1 cellular context compared by ENCODE assay signal in the genomic region with DNA sequence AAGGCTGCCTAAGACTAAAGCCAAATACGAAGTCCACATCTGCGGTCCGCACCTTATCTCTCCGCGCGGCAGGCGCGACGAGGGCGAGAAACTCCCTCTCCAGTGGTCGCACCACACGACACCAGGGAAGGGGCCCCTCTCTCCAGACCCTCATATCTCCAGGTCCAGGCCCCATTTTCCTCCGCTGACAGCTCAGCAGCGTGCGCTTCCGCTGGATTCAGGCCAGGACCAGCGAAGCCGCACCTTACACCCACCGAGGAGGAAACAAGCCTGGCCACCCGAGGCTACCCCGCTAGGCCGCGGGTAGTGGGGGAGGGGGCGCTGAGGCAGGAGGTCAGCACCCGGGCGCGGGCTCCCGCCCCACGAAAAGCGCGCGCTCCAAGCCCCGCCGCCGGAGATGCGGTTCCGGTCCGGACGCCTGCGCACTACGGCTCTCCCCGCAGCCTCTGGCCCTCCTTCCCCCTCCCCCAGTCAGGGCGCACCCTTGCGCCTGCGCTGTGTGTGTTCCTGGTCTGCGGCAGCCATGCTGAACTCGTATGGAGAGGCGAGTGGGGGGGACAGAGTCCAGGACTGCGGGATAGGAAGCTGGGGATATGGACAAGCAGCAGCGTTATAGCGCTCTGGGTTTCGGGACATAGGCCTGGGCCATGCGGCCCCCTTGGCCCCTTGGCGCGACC.
TF ChIP-seq lines count a peak whose summit lies in the region.

A gene (plus strand): TSS at position 502 of the 677 bp plus-strand sequence. CDS start 4,305 bp downstream, outside the sequence.

TF ChIP-seq in K562, 482 proteins besides CTCF, POLR2A, EP300 and RAD21 (continued from another document and continues in another):
- no peak for TF ChIP-seq DNMT1 (IDR thresholded peaks at IDR 0.05)
- no peak for TF ChIP-seq HMG20A (CRISPR knock-in tag; conservative IDR thresholded peaks at IDR 0.05)
- no peak for TF ChIP-seq GABPA (tag; conservative IDR thresholded peaks at IDR 0.05; ENCODE audit: low read depth)
- TF ChIP-seq, protein P1, sequence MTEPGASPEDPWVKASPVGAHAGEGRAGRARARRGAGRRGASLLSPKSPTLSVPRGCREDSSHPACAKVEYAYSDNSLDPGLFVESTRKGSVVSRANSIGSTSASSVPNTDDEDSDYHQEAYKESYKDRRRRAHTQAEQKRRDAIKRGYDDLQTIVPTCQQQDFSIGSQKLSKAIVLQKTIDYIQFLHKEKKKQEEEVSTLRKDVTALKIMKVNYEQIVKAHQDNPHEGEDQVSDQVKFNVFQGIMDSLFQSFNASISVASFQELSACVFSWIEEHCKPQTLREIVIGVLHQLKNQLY (CRISPR knock-in tag; conservative IDR thresholded peaks at IDR 0.05): no peak; a peak in 1 of 4 replicates
- peak; percentile 79; the same call in 1 of the 2 replicates for TF ChIP-seq NR4A1 (CRISPR knock-in tag; IDR thresholded peaks at IDR 0.05)
- TF ChIP-seq NR4A1 (tag; IDR thresholded peaks at IDR 0.05): peak; percentile 72
- 0 out of 2 replicates have a peak, but pooled peaks have one; percentile 26 for TF ChIP-seq GTF2F1 (IDR thresholded peaks at IDR 0.05; ENCODE audit: low read depth, low read length)
- peak; percentile 86 for TF ChIP-seq SMAD4 (CRISPR knock-in tag; conservative IDR thresholded peaks at IDR 0.05)
- TF ChIP-seq SP2 (IDR thresholded peaks at IDR 0.05; ENCODE audit: extremely low read depth, low read depth, low read length, poor library complexity, severe bottlenecking): no peak
- no peak for TF ChIP-seq ZNF764 (CRISPR knock-in tag; IDR thresholded peaks at IDR 0.05; ENCODE audit: low read depth)
- no peak for TF ChIP-seq ZNF830 (CRISPR knock-in tag; IDR thresholded peaks at IDR 0.05)
- TF ChIP-seq PURB (CRISPR knock-in tag; IDR thresholded peaks at IDR 0.05; ENCODE audit: low read depth): no peak
- TF ChIP-seq NFATC3 (IDR thresholded peaks at IDR 0.05): no peak
- TF ChIP-seq ZNF79 (CRISPR knock-in tag; IDR thresholded peaks at IDR 0.05; ENCODE audit: low read depth): no peak
- no peak for TF ChIP-seq ZNF444 (CRISPR knock-in tag; IDR thresholded peaks at IDR 0.05)
- TF ChIP-seq FOXA3 (CRISPR knock-in tag; conservative IDR thresholded peaks at IDR 0.05 in 1 of 2, IDR thresholded peaks at IDR 0.05 in 1 of 2): peak in 1 of 2 experiments; percentile 55; a peak in 1 of 4 replicates
- TF ChIP-seq, protein P2, sequence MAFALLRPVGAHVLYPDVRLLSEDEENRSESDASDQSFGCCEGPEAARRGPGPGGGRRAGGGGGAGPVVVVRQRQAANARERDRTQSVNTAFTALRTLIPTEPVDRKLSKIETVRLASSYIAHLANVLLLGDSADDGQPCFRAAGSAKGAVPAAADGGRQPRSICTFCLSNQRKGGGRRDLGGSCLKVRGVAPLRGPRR (CRISPR knock-in tag; IDR thresholded peaks at IDR 0.05): 0 out of 2 replicates have a peak, but pooled peaks have one; percentile 10
- peak; percentile 57; the same call in 1 of the 2 replicates for TF ChIP-seq SMARCA4 (IDR thresholded peaks at IDR 0.05)
- no peak for TF ChIP-seq TRIM28 (IDR thresholded peaks at IDR 0.05)
- no peak for TF ChIP-seq GABPB2 (CRISPR knock-in tag; conservative IDR thresholded peaks at IDR 0.05)
- TF ChIP-seq, protein P3, sequence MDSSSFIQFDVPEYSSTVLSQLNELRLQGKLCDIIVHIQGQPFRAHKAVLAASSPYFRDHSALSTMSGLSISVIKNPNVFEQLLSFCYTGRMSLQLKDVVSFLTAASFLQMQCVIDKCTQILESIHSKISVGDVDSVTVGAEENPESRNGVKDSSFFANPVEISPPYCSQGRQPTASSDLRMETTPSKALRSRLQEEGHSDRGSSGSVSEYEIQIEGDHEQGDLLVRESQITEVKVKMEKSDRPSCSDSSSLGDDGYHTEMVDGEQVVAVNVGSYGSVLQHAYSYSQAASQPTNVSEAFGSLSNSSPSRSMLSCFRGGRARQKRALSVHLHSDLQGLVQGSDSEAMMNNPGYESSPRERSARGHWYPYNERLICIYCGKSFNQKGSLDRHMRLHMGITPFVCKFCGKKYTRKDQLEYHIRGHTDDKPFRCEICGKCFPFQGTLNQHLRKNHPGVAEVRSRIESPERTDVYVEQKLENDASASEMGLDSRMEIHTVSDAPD (CRISPR knock-in tag; IDR thresholded peaks at IDR 0.05): no peak
- TF ChIP-seq MYC (IDR thresholded peaks at IDR 0.05; ENCODE audit: low read depth, low read length): peak; percentile 99
- peak; percentile 86 for TF ChIP-seq MYC (CRISPR knock-in tag; IDR thresholded peaks at IDR 0.05; ENCODE audit: borderline replicate concordance, low read depth)
- TF ChIP-seq HNRNPUL1 (IDR thresholded peaks at IDR 0.05; ENCODE audit: low read length): no peak
- TF ChIP-seq, protein P4, sequence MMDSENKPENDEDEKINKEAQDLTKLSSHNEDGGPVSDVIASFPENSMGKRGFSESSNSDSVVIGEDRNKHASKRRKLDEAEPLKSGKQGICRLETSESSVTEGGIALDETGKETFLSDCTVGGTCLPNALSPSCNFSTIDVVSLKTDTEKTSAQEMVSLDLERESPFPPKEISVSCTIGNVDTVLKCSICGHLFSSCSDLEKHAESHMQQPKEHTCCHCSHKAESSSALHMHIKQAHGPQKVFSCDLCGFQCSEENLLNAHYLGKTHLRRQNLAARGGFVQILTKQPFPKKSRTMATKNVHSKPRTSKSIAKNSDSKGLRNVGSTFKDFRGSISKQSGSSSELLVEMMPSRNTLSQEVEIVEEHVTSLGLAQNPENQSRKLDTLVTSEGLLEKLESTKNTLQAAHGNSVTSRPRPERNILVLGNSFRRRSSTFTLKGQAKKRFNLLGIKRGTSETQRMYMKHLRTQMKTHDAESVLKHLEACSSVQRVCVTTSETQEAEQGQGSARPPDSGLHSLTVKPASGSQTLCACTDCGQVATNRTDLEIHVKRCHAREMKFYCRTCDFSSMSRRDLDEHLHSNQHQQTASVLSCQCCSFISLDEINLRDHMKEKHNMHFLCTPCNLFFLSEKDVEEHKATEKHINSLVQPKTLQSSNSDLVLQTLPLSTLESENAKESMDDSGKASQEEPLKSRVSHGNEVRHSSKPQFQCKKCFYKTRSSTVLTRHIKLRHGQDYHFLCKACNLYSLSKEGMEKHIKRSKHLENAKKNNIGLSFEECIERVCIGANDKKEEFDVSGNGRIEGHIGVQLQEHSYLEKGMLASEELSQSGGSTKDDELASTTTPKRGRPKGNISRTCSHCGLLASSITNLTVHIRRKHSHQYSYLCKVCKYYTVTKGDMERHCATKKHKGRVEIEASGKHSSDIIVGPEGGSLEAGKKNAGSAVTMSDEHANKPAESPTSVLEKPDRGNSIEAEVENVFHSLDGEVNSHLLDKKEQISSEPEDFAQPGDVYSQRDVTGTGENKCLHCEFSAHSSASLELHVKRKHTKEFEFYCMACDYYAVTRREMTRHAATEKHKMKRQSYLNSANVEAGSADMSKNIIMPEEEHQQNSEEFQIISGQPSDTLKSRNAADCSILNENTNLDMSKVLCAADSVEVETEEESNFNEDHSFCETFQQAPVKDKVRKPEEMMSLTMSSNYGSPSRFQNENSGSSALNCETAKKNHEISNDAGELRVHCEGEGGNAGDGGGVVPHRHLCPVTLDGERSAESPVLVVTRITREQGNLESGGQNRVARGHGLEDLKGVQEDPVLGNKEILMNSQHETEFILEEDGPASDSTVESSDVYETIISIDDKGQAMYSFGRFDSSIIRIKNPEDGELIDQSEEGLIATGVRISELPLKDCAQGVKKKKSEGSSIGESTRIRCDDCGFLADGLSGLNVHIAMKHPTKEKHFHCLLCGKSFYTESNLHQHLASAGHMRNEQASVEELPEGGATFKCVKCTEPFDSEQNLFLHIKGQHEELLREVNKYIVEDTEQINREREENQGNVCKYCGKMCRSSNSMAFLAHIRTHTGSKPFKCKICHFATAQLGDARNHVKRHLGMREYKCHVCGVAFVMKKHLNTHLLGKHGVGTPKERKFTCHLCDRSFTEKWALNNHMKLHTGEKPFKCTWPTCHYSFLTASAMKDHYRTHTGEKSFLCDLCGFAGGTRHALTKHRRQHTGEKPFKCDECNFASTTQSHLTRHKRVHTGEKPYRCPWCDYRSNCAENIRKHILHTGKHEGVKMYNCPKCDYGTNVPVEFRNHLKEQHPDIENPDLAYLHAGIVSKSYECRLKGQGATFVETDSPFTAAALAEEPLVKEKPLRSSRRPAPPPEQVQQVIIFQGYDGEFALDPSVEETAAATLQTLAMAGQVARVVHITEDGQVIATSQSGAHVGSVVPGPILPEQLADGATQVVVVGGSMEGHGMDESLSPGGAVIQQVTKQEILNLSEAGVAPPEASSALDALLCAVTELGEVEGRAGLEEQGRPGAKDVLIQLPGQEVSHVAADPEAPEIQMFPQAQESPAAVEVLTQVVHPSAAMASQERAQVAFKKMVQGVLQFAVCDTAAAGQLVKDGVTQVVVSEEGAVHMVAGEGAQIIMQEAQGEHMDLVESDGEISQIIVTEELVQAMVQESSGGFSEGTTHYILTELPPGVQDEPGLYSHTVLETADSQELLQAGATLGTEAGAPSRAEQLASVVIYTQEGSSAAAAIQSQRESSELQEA (IDR thresholded peaks at IDR 0.05; ENCODE audit: low read depth): no peak; the same call in 1 of the 2 replicates
- TF ChIP-seq TCF3 (CRISPR knock-in tag; IDR thresholded peaks at IDR 0.05): peak; percentile 70
- TF ChIP-seq, protein P5, sequence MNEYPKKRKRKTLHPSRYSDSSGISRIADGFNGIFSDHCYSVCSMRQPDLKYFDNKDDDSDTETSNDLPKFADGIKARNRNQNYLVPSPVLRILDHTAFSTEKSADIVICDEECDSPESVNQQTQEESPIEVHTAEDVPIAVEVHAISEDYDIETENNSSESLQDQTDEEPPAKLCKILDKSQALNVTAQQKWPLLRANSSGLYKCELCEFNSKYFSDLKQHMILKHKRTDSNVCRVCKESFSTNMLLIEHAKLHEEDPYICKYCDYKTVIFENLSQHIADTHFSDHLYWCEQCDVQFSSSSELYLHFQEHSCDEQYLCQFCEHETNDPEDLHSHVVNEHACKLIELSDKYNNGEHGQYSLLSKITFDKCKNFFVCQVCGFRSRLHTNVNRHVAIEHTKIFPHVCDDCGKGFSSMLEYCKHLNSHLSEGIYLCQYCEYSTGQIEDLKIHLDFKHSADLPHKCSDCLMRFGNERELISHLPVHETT (CRISPR knock-in tag; conservative IDR thresholded peaks at IDR 0.05 in 1 of 2, IDR thresholded peaks at IDR 0.05 in 1 of 2): peak in 1 of 2 experiments; percentile 68; a peak in 1 of 4 replicates
- TF ChIP-seq E2F3 (CRISPR knock-in tag; IDR thresholded peaks at IDR 0.05): peak; percentile 96
- TF ChIP-seq CSDE1 (IDR thresholded peaks at IDR 0.05): no peak
- TF ChIP-seq, protein P6, sequence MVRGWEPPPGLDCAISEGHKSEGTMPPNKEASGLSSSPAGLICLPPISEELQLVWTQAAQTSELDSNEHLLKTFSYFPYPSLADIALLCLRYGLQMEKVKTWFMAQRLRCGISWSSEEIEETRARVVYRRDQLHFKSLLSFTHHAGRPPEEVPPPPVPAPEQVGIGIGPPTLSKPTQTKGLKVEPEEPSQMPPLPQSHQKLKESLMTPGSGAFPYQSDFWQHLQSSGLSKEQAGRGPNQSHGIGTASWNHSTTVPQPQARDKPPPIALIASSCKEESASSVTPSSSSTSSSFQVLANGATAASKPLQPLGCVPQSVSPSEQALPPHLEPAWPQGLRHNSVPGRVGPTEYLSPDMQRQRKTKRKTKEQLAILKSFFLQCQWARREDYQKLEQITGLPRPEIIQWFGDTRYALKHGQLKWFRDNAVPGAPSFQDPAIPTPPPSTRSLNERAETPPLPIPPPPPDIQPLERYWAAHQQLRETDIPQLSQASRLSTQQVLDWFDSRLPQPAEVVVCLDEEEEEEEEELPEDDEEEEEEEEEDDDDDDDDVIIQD (CRISPR knock-in tag; IDR thresholded peaks at IDR 0.05): no peak
- 0 out of 2 replicates have a peak, but pooled peaks have one; percentile 18 for TF ChIP-seq DIDO1 (tag; IDR thresholded peaks at IDR 0.05; ENCODE audit: low read depth)
- no peak for TF ChIP-seq MED1 (CRISPR knock-in tag; IDR thresholded peaks at IDR 0.05; ENCODE audit: borderline replicate concordance)
- TF ChIP-seq, protein P7, sequence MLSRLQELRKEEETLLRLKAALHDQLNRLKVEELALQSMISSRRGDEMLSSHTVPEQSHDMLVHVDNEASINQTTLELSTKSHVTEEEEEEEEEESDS (CRISPR knock-in tag; IDR thresholded peaks at IDR 0.05): no peak
- TF ChIP-seq CHD2 (IDR thresholded peaks at IDR 0.05; ENCODE audit: low read depth, low read length): peak; percentile 51; the same call in 1 of the 2 replicates
- TF ChIP-seq, protein P8, sequence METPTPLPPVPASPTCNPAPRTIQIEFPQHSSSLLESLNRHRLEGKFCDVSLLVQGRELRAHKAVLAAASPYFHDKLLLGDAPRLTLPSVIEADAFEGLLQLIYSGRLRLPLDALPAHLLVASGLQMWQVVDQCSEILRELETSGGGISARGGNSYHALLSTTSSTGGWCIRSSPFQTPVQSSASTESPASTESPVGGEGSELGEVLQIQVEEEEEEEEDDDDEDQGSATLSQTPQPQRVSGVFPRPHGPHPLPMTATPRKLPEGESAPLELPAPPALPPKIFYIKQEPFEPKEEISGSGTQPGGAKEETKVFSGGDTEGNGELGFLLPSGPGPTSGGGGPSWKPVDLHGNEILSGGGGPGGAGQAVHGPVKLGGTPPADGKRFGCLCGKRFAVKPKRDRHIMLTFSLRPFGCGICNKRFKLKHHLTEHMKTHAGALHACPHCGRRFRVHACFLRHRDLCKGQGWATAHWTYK (CRISPR knock-in tag; IDR thresholded peaks at IDR 0.05): peak; percentile 10; the same call in 1 of the 2 replicates
- TF ChIP-seq XRCC4 (IDR thresholded peaks at IDR 0.05; ENCODE audit: extremely low read depth, insufficient read depth, insufficient read length): no peak
- TF ChIP-seq ZNF77 (CRISPR knock-in tag; IDR thresholded peaks at IDR 0.05): no peak
- TF ChIP-seq, protein P9, sequence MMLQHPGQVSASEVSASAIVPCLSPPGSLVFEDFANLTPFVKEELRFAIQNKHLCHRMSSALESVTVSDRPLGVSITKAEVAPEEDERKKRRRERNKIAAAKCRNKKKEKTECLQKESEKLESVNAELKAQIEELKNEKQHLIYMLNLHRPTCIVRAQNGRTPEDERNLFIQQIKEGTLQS (IDR thresholded peaks at IDR 0.05): no peak
- TF ChIP-seq, protein P9 (CRISPR knock-in tag; conservative IDR thresholded peaks at IDR 0.05): 0 out of 2 replicates have a peak, but pooled peaks have one; percentile 34
- no peak for TF ChIP-seq ZNF778 (CRISPR knock-in tag; IDR thresholded peaks at IDR 0.05)
- TF ChIP-seq CBX1 (IDR thresholded peaks at IDR 0.05; ENCODE audit: low read depth): peak; percentile 27; the same call in 1 of the 2 replicates
- no peak for TF ChIP-seq MAFK (IDR thresholded peaks at IDR 0.05; ENCODE audit: low read length)
- TF ChIP-seq ZNF347 (CRISPR knock-in tag; IDR thresholded peaks at IDR 0.05; ENCODE audit: low read depth): no peak
- peak; percentile 94 for TF ChIP-seq CCNT2 (IDR thresholded peaks at IDR 0.05; ENCODE audit: borderline replicate concordance, extremely low read depth, insufficient read length, low read depth, low read length)
- TF ChIP-seq HEY1 (CRISPR knock-in tag; IDR thresholded peaks at IDR 0.05; ENCODE audit: borderline replicate concordance): no peak; the same call in 1 of the 2 replicates
- TF ChIP-seq CHCHD3 (CRISPR knock-in tag; IDR thresholded peaks at IDR 0.05): no peak
- TF ChIP-seq, protein P10, sequence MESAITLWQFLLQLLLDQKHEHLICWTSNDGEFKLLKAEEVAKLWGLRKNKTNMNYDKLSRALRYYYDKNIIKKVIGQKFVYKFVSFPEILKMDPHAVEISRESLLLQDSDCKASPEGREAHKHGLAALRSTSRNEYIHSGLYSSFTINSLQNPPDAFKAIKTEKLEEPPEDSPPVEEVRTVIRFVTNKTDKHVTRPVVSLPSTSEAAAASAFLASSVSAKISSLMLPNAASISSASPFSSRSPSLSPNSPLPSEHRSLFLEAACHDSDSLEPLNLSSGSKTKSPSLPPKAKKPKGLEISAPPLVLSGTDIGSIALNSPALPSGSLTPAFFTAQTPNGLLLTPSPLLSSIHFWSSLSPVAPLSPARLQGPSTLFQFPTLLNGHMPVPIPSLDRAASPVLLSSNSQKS (CRISPR knock-in tag; IDR thresholded peaks at IDR 0.05): no peak
